22 cellular contexts compared by ENCODE assay signal in the genomic region with DNA sequence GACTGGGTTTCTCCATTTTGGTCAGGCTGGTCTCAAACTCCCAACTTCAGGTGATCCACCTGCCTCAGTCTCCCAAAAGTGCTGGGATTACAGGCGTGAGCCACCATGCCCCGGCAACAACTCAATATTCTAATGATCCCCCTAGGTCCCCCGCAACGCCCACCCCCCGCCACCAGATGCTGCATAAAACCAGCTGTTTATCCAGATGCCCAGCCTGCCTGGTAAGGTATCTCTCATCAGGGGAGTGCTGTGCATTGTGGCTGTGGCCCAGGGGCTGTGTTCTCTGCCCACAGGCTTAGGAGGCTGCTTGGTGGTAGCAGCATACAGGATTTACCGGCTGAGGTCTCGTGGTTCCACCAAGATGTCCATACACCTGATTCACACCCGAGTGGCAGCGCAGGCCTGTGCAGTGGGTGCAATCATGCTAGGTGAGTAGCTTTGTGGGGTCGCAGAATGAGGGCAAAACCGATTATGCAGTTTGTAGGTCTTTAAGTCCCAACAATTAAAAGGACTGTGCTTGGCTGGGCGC. TPM values are rescaled to one million over a fixed set of nuclear protein-coding genes. Genes with fewer than 3 reads are reported as not detected.
"Had no signal": no experiment of that assay in that cellular context is flagged by ENCODE, and none has a peak within 500 bp of the region (broad histone marks: within the 10 kb centered on the region; RNA-seq: fewer than 3 reads in every experiment).

No MANE protein-coding gene starts in this region.

- DNase-seq: activated CD4-positive, alpha-beta T cell treated with anti-CD3 and anti-CD28 coated beads, Interleukin-2, amount 50 U/mL, for 1 hour; activated CD8-positive, alpha-beta memory T cell treated with anti-CD3 and anti-CD28 coated beads, Interleukin-2, amount 50 U/mL, for 4 hours; activated effector memory CD4-positive, alpha-beta T cell treated with anti-CD3 and anti-CD28 coated beads, Interleukin-2, amount 50 U/mL, for 16 hours; activated T-cell treated with anti-CD3 and anti-CD28 coated beads, Interleukin-2, amount 50 U/mL, for 72 hours; endodermal cell; foreskin fibroblast; hypothalamus; islet precursor cell; retina; stimulated activated CD4-positive, alpha-beta T cell treated with anti-CD3 and anti-CD28 coated beads, Interleukin-2, amount 100 ng/mL, for 24 hours; stimulated activated naive CD4-positive, alpha-beta T cell treated with Interleukin-2 at 50 U/mL for 16 hours; T1000; thyroid gland had no signal

- H3K27ac ChIP-seq: epithelial cell of prostate, thyroid gland, vagina had no signal

- H3K9me3 ChIP-seq: thyroid gland, vagina had no signal

- H3K27me3 ChIP-seq: thyroid gland, vagina had no signal

- FAIRE-seq: colon had no signal

- ATAC-seq: activated CD4-positive, CD25-positive, alpha-beta regulatory T cell treated with anti-CD3 and anti-CD28 coated beads, Interleukin-2, amount 50 U/mL, for 24 hours; activated T-cell treated with anti-CD3 and anti-CD28 coated beads, Interleukin-2, amount 50 U/mL, for 72 hours had no signal

- H3K4me3 ChIP-seq: lung, thyroid gland, vagina had no signal

- H3K4me1 ChIP-seq: thyroid gland, vagina had no signal

RNA-seq across cellular contexts. Expression of gene HIGD1B, which starts 1.3 kb away (rescaled TPM):
- total RNA-seq: activated T-cell treated with anti-CD3 and anti-CD28 coated beads, Interleukin-2, amount 50 U/mL, for 72 hours; bronchial epithelial cell; endodermal cell; mesothelial cell of epicardium; natural killer cell treated with Interleukin-12 subunit alpha and Interleukin-12 subunit beta and Interleukin-15 and Interleukin-18, amount 100 ng/mL, for 72 hours; T-helper 1 cell treated with Interleukin-12 subunit alpha and Interleukin-12 subunit beta and Interleukin-4 antibody, amounts not matched to agents 30 ng/mL and 1 ng/mL, for 36 hours; thyroid gland; vagina had no signal
